25 cellular contexts compared by ENCODE assay signal in genomic region chr7:36591643-36592042, GRCh38.
"Had no signal": no experiment of that assay in that cellular context is flagged by ENCODE, and none has a peak within 500 bp of the region (broad histone marks: within the 10 kb centered on the region; RNA-seq: fewer than 3 reads in every experiment).

No MANE protein-coding gene starts in this region.

- H3K27ac ChIP-seq: brain microvascular endothelial cell, esophagus squamous epithelium, hepatocyte, neural progenitor cell, right atrium auricular region, suprapubic skin, tibial artery, WERI-Rb-1 had no signal

- H3K36me3 ChIP-seq: brain microvascular endothelial cell, esophagus squamous epithelium, neural progenitor cell, right atrium auricular region, suprapubic skin, tibial artery, WERI-Rb-1 had no signal

- H3K4me1 Mint-ChIP-seq: activated naive CD8-positive, alpha-beta T cell treated with anti-CD3 and anti-CD28 coated beads, Interleukin-2, amount 10 ng/mL, durations not matched to agents 7 days and 5 days; mesothelial cell of epicardium; T-helper 17 cell had no signal

- H3K9me3 Mint-ChIP-seq: activated naive CD4-positive, alpha-beta T cell treated with anti-CD3 and anti-CD28 coated beads for 36 hours; activated naive CD8-positive, alpha-beta T cell treated with anti-CD3 and anti-CD28 coated beads, Interleukin-2, amount 10 ng/mL, durations not matched to agents 7 days and 5 days; neural progenitor cell had no signal

- H3K27ac Mint-ChIP-seq: activated naive CD4-positive, alpha-beta T cell treated with anti-CD3 and anti-CD28 coated beads for 36 hours; activated naive CD8-positive, alpha-beta T cell treated with anti-CD3 and anti-CD28 coated beads, Interleukin-2, amount 10 ng/mL, durations not matched to agents 7 days and 5 days; mesothelial cell of epicardium; neural progenitor cell; T-helper 17 cell had no signal

- H3K36me3 Mint-ChIP-seq: mesothelial cell of epicardium, neural progenitor cell had no signal

- H3K4me3 ChIP-seq: esophagus squamous epithelium, hepatocyte, neural progenitor cell, right atrium auricular region, smooth muscle cell, suprapubic skin, tibial artery had no signal

- DNase-seq: activated CD4-positive, alpha-beta T cell treated with anti-CD3 and anti-CD28 coated beads for 48 hours; activated CD4-positive, alpha-beta T cell treated with anti-CD3 and anti-CD28 coated beads, Interleukin-2, amount 50 U/mL, for 48 hours; activated CD8-positive, alpha-beta memory T cell treated with anti-CD3 and anti-CD28 coated beads for 24 hours; activated effector memory CD4-positive, alpha-beta T cell treated with anti-CD3 and anti-CD28 coated beads, Interleukin-2, amount 50 U/mL, for 16 hours; activated naive CD4-positive, alpha-beta T cell treated with anti-CD3 and anti-CD28 coated beads for 36 hours; activated naive CD8-positive, alpha-beta T cell treated with anti-CD3 and anti-CD28 coated beads, Interleukin-2, amount 10 ng/mL, durations not matched to agents 7 days and 5 days; brain microvascular endothelial cell; caudate nucleus; esophagus squamous epithelium; foreskin melanocyte; naive thymus-derived CD4-positive, alpha-beta T cell; stimulated activated CD4-positive, alpha-beta T cell treated with anti-CD3 and anti-CD28 coated beads, Interleukin-15, amount 100 ng/mL, for 24 hours; stimulated activated CD4-positive, alpha-beta T cell treated with anti-CD3 and anti-CD28 coated beads, Interleukin-2, amount 100 ng/mL, for 24 hours; stimulated activated naive CD4-positive, alpha-beta T cell; T-helper 17 cell; T1000; tibial artery; WERI-Rb-1 had no signal

- H3K9me3 ChIP-seq: esophagus squamous epithelium, right atrium auricular region, suprapubic skin, tibial artery had no signal

- H3K4me1 ChIP-seq: esophagus squamous epithelium, neural progenitor cell, right atrium auricular region, suprapubic skin had no signal

- ATAC-seq: activated CD4-positive, CD25-positive, alpha-beta regulatory T cell treated with anti-CD3 and anti-CD28 coated beads, Interleukin-2, amount 50 U/mL, for 24 hours; naive thymus-derived CD4-positive, alpha-beta T cell; T-helper 17 cell had no signal

- H3K4me3 Mint-ChIP-seq: activated naive CD4-positive, alpha-beta T cell treated with anti-CD3 and anti-CD28 coated beads for 36 hours; activated naive CD8-positive, alpha-beta T cell treated with anti-CD3 and anti-CD28 coated beads, Interleukin-2, amount 10 ng/mL, durations not matched to agents 7 days and 5 days; mesothelial cell of epicardium; naive thymus-derived CD4-positive, alpha-beta T cell; neural progenitor cell; T-helper 17 cell had no signal

- H3K27me3 Mint-ChIP-seq: activated naive CD8-positive, alpha-beta T cell treated with anti-CD3 and anti-CD28 coated beads, Interleukin-2, amount 10 ng/mL, durations not matched to agents 7 days and 5 days; naive thymus-derived CD4-positive, alpha-beta T cell; T-helper 17 cell had no signal

- H3K27me3 ChIP-seq: esophagus squamous epithelium, neural progenitor cell, right atrium auricular region, suprapubic skin, tibial artery had no signal
